In the genomic region with DNA sequence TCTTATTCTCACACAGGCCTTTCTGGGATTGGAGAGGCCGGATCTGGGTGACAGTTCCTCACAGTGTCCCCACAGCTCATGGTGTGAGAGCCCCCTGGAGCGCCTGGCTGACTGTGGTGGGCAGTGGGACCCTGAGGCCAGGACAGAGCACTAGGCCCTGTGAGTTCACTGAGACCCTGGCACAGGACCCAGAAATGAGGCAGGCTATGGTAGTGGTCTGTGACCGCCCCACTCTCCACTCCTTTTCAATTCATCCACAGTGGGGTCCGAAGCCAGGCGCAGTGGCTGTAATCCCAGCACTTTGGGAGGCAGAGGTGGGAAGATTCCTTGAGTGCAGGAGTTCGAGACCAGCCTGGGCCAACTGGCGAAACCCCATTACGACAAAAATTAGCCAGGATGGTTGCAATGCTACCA, we compare ENCODE assay signal across 1 cellular context.
TF ChIP-seq lines count a peak whose summit lies in the region.

No MANE protein-coding gene starts in this region.

TF ChIP-seq in SK-N-SH, 30 proteins besides CTCF, POLR2A, EP300 and RAD21 (continued from another document):
- TF ChIP-seq, protein P1, sequence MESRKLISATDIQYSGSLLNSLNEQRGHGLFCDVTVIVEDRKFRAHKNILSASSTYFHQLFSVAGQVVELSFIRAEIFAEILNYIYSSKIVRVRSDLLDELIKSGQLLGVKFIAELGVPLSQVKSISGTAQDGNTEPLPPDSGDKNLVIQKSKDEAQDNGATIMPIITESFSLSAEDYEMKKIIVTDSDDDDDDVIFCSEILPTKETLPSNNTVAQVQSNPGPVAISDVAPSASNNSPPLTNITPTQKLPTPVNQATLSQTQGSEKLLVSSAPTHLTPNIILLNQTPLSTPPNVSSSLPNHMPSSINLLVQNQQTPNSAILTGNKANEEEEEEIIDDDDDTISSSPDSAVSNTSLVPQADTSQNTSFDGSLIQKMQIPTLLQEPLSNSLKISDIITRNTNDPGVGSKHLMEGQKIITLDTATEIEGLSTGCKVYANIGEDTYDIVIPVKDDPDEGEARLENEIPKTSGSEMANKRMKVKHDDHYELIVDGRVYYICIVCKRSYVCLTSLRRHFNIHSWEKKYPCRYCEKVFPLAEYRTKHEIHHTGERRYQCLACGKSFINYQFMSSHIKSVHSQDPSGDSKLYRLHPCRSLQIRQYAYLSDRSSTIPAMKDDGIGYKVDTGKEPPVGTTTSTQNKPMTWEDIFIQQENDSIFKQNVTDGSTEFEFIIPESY (IDR thresholded peaks at IDR 0.05; ENCODE audit: borderline replicate concordance, low read depth): no peak
- no peak for TF ChIP-seq RCOR1 (IDR thresholded peaks at IDR 0.05; ENCODE audit: low read length)
- no peak for TF ChIP-seq IRF3 (IDR thresholded peaks at IDR 0.05; ENCODE audit: low read depth, low read length)
- no peak for TF ChIP-seq MEF2A (IDR thresholded peaks at IDR 0.05; ENCODE audit: borderline replicate concordance, low read depth)
- no peak for TF ChIP-seq MXI1 (IDR thresholded peaks at IDR 0.05; ENCODE audit: low read depth, low read length)
- no peak for TF ChIP-seq POLR2AphosphoS5 (IDR thresholded peaks at IDR 0.05; ENCODE audit: low read depth, low read length)
- no peak for TF ChIP-seq TCF12 (IDR thresholded peaks at IDR 0.05)
